ENCODE assay signal across 7 cellular contexts in genomic region chr9:33774074-33774689, GRCh38. TPM values are rescaled to one million over a fixed set of nuclear protein-coding genes. Genes with fewer than 3 reads are reported as not detected.
"Had no signal": no experiment of that assay in that cellular context is flagged by ENCODE, and none has a peak within 500 bp of the region (broad histone marks: within the 10 kb centered on the region; RNA-seq: fewer than 3 reads in every experiment).

No MANE protein-coding gene starts in this region.

RNA-seq across cellular contexts. Expression of gene PRSS3, which starts 21.2 kb away (rescaled TPM):
- total RNA-seq: activated B cell treated with CpG ODN at 0.5 μM for 24 hours; activated CD4-positive, alpha-beta T cell treated with anti-CD3 and anti-CD28 coated beads, Interleukin-2, amount 10 ng/mL, durations not matched to agents 24 days and 14 days; activated CD8-positive, alpha-beta memory T cell treated with anti-CD3 and anti-CD28 coated beads, Interleukin-2, amount 10 ng/mL, durations not matched to agents 7 days and 5 days; activated T-helper 1 cell treated with anti-CD3 and anti-CD28 coated beads, Interleukin-12 subunit alpha, Interleukin-12 subunit beta, Interleukin-2, Interleukin-4 antibody, amounts not matched to agents 30 ng/mL and 10 ng/mL and 1 ng/mL, durations not matched to agents 14 hours and 24 hours and 36 hours; aorta; LHCN-M2; OCI-LY7 had no signal
